8 cellular contexts compared by ENCODE assay signal in the genomic region with DNA sequence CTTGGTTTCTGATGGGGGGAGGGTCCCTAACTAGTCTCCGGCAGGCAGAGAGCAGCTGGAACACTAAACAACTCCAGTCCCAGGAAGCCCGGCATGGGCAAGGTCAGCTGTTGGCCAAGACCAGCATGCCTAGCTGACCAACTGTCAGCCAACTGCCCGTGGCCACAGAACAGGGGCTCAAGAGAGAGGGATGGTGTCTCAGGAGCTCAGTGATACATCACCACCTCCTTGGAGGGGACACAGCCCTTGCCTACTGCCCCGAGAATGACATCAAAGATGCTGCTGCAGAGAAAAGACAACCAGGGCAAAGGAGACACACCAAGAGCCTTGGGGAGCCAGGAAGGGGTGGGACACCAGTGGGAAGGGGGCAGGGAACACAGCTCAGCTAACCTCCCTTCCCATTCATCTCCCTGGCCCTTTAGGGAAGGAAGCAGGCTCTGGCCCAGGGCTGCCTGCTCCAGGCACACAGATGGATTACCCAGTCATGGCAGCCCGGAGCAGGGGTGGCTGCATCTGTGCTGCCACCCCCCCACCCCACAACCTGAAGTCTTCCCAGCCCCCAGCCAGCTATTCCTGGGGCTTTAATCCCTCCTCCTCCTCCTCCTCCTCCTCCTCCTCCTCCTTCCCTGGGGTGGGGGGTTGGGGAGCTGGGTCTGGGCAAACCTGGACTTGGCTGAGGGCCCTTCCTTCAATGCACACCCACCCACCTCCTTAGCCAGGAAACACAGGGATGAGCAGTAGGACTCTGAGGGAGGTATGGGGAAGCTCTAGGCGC. TPM values are rescaled to one million over a fixed set of nuclear protein-coding genes. Genes with fewer than 3 reads are reported as not detected.
DNase-seq lines count a peak whose midpoint lies in the region; ATAC-seq and TF ChIP-seq lines count a peak whose summit lies in the region.

No MANE protein-coding gene starts in this region.

- WGBS in hepatocyte (ENCODE audit: low lambda C conversion rate, missing lambda C conversion rate): 46% methylated on average over 5 of the region's 6 CpGs

- H3K27ac ChIP-seq in GM23338 (ENCODE audit: low read depth) (no peak overlapping the region; the same call in 1 of the 2 replicates), hepatocyte (peak overlapping the region; percentile 99)

- ATAC-seq in GM23338: peak; percentile 6; the same call in 2 of the 3 replicates
- ATAC-seq in HG03460 (IDR thresholded peaks at IDR 0.05; ENCODE audit: unreplicated experiment): no peak

- H3K9me2 ChIP-seq in GM23338 (ENCODE audit: insufficient read depth): no peaks in the 10 kb centered on the region
- no peaks in the 10 kb centered on the region for H3K9me2 ChIP-seq in hepatocyte (replicated peaks; ENCODE audit: insufficient read depth)

- peak overlapping the region; percentile 40; the same call in 1 of the 2 replicates for H3K27ac Mint-ChIP-seq in GM23338

- peak overlapping the region; percentile 72 for H3K4me3 Mint-ChIP-seq in GM23338

- H2AFZ ChIP-seq in GM23338 (peak overlapping the region; percentile 86), hepatocyte (peak overlapping the region; percentile 16)

- H3K4me1 Mint-ChIP-seq in GM23338: peaks cover 41% of the 10 kb centered on the region

- 0 out of 3 replicates have a peak, but pooled peaks cover 5% of the 10 kb centered on the region for H3K36me3 Mint-ChIP-seq in GM23338 (ENCODE audit: low read depth)

- DNase-seq in GM23338 (ENCODE audit: low spot score) (no peak), hepatocyte (ENCODE audit: low spot score) (peak; percentile 36), skeletal muscle cell (ENCODE audit: low read depth) (no peak), UCSD-AML1 (lab: John Stamatoyannopoulos, UW; ENCODE audit: unreplicated experiment) (no peak)
- no peak for DNase-seq in activated CD4-positive, alpha-beta T cell treated with anti-CD3 and anti-CD28 coated beads, Interleukin-2, amount 50 U/mL, for 1 hour
- DNase-seq in activated naive CD4-positive, alpha-beta T cell treated with anti-CD3 and anti-CD28 coated beads, Interleukin-2, amount 50 U/mL, for 16 hours: no peak

- H3K9me3 Mint-ChIP-seq in GM23338: no peaks in the 10 kb centered on the region; the same call in 2 of the 3 replicates

- H4K20me1 ChIP-seq in GM23338 (replicated peaks; ENCODE audit: insufficient read depth): no peaks in the 10 kb centered on the region; the same call in 1 of the 2 replicates
- peaks cover 34% of the 10 kb centered on the region for H4K20me1 ChIP-seq in hepatocyte (ENCODE audit: insufficient read depth, poor library complexity, severe bottlenecking)

- H3K36me3 ChIP-seq in GM23338 (ENCODE audit: insufficient read depth) (no peaks in the 10 kb centered on the region), hepatocyte (replicated peaks; ENCODE audit: insufficient read depth, low read depth) (no peaks in the 10 kb centered on the region)

- no peaks in the 10 kb centered on the region for H3K9me3 ChIP-seq in hepatocyte (ENCODE audit: low read depth)

- peaks cover 17% of the 10 kb centered on the region for H3K27me3 Mint-ChIP-seq in GM23338 (ENCODE audit: insufficient read depth, low read depth, poor library complexity)

- H3K4me1 ChIP-seq in GM23338 (ENCODE audit: insufficient read depth) (peaks cover 25% of the 10 kb centered on the region), hepatocyte (ENCODE audit: insufficient read depth) (peaks cover 58% of the 10 kb centered on the region)

- peaks cover 47% of the 10 kb centered on the region for H3K79me2 ChIP-seq in GM23338 (replicated peaks; ENCODE audit: insufficient read depth)
- H3K79me2 ChIP-seq in hepatocyte: peaks cover 67% of the 10 kb centered on the region

- peaks cover 9% of the 10 kb centered on the region for H3F3A ChIP-seq in GM23338 (replicated peaks; ENCODE audit: low read depth)

- 0 out of 2 replicates have a peak, but pooled peaks cover 11% of the 10 kb centered on the region for H3K27me3 ChIP-seq in GM23338 (ENCODE audit: insufficient read depth)
- no peaks in the 10 kb centered on the region for H3K27me3 ChIP-seq in hepatocyte

- H3K4me3 ChIP-seq in GM23338 (peak overlapping the region; percentile 85), WI38 (ENCODE audit: low read depth, low read length) (peak overlapping the region; percentile 82), hepatocyte (peak overlapping the region; percentile 90), skeletal muscle cell (ENCODE audit: low read depth, low read length) (peak overlapping the region; percentile 93)

- TF ChIP-seq CTCF in GM23338 (conservative IDR thresholded peaks at IDR 0.05; ENCODE audit: low read depth in 2 of 2) (no peak), WI38 (IDR thresholded peaks at IDR 0.05; ENCODE audit: low read depth, low read length) (no peak), hepatocyte (IDR thresholded peaks at IDR 0.05; ENCODE audit: poor library complexity) (no peak)

- peak overlapping the region; percentile 95 for H3K4me2 ChIP-seq in GM23338
- peak overlapping the region; percentile 96 for H3K4me2 ChIP-seq in hepatocyte

TF ChIP-seq in GM23338, 12 proteins besides CTCF, POLR2A, EP300 and RAD21 (continues in another document):
- no peak for TF ChIP-seq ZNF331 (CRISPR knock-in tag; IDR thresholded peaks at IDR 0.05; ENCODE audit: low read depth)
- no peak for TF ChIP-seq ETS1 (IDR thresholded peaks at IDR 0.05)
- TF ChIP-seq JUNB (IDR thresholded peaks at IDR 0.05; ENCODE audit: unreplicated experiment): no peak
- TF ChIP-seq, protein P1, sequence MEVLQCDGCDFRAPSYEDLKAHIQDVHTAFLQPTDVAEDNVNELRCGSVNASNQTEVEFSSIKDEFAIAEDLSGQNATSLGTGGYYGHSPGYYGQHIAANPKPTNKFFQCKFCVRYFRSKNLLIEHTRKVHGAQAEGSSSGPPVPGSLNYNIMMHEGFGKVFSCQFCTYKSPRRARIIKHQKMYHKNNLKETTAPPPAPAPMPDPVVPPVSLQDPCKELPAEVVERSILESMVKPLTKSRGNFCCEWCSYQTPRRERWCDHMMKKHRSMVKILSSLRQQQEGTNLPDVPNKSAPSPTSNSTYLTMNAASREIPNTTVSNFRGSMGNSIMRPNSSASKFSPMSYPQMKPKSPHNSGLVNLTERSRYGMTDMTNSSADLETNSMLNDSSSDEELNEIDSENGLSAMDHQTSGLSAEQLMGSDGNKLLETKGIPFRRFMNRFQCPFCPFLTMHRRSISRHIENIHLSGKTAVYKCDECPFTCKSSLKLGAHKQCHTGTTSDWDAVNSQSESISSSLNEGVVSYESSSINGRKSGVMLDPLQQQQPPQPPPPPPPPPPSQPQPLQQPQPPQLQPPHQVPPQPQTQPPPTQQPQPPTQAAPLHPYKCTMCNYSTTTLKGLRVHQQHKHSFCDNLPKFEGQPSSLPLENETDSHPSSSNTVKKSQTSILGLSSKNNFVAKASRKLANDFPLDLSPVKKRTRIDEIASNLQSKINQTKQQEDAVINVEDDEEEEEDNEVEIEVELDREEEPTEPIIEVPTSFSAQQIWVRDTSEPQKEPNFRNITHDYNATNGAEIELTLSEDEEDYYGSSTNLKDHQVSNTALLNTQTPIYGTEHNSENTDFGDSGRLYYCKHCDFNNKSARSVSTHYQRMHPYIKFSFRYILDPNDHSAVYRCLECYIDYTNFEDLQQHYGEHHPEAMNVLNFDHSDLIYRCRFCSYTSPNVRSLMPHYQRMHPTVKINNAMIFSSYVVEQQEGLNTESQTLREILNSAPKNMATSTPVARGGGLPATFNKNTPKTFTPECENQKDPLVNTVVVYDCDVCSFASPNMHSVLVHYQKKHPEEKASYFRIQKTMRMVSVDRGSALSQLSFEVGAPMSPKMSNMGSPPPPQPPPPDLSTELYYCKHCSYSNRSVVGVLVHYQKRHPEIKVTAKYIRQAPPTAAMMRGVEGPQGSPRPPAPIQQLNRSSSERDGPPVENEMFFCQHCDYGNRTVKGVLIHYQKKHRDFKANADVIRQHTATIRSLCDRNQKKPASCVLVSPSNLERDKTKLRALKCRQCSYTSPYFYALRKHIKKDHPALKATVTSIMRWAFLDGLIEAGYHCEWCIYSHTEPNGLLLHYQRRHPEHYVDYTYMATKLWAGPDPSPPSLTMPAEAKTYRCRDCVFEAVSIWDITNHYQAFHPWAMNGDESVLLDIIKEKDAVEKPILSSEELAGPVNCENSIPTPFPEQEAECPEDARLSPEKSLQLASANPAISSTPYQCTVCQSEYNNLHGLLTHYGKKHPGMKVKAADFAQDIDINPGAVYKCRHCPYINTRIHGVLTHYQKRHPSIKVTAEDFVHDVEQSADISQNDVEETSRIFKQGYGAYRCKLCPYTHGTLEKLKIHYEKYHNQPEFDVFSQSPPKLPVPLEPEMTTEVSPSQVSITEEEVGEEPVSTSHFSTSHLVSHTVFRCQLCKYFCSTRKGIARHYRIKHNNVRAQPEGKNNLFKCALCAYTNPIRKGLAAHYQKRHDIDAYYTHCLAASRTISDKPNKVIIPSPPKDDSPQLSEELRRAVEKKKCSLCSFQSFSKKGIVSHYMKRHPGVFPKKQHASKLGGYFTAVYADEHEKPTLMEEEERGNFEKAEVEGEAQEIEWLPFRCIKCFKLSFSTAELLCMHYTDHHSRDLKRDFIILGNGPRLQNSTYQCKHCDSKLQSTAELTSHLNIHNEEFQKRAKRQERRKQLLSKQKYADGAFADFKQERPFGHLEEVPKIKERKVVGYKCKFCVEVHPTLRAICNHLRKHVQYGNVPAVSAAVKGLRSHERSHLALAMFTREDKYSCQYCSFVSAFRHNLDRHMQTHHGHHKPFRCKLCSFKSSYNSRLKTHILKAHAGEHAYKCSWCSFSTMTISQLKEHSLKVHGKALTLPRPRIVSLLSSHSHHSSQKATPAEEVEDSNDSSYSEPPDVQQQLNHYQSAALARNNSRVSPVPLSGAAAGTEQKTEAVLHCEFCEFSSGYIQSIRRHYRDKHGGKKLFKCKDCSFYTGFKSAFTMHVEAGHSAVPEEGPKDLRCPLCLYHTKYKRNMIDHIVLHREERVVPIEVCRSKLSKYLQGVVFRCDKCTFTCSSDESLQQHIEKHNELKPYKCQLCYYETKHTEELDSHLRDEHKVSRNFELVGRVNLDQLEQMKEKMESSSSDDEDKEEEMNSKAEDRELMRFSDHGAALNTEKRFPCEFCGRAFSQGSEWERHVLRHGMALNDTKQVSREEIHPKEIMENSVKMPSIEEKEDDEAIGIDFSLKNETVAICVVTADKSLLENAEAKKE (CRISPR knock-in tag; IDR thresholded peaks at IDR 0.05): no peak
- TF ChIP-seq CREB1 (CRISPR knock-in tag; IDR thresholded peaks at IDR 0.05; ENCODE audit: low read depth): no peak
- no peak for TF ChIP-seq EZH2phosphoT487 (IDR thresholded peaks at IDR 0.05; ENCODE audit: unreplicated experiment)

RNA-seq across cellular contexts. Expression of gene BIN1, which starts 1.9 kb away (rescaled TPM):
- 52.7 and 56.4 TPM in 2 replicates for total RNA-seq in GM23338 (2014; rRNA removed; shearing (Covaris generic))
- polyA plus RNA-seq in GM23338 (2016; fragmentation: Nextera tagmentation; extraction: Ambion mirVana) (30.0 and 30.1 TPM in 2 replicates), hepatocyte (113 and 122 TPM in 2 replicates)
- total RNA-seq in hepatocyte: 107 and 109 TPM in 2 replicates
